ENCODE assay signal across 1 cellular context in genomic region chr12:47963340-47964040, GRCh38.
TF ChIP-seq lines count a peak whose summit lies in the region.

Gene TMEM106C (plus strand): TSS chr12:47963596. CDS start chr12:47964237, 641 bp downstream.

TF ChIP-seq in GM12878, 131 proteins besides CTCF, POLR2A, EP300 and RAD21 (continued from another document):
- TF ChIP-seq BCLAF1 (IDR thresholded peaks at IDR 0.05) (no peak), MYC (IDR thresholded peaks at IDR 0.05; ENCODE audit: insufficient read depth, insufficient read length, insufficient replicate concordance, low read length, severe bottlenecking) (no peak), RAD51 (IDR thresholded peaks at IDR 0.05) (no peak), RELA (IDR thresholded peaks at IDR 0.05; ENCODE audit: borderline replicate concordance, partially characterized antibody) (peak; percentile 64), BRCA1 (IDR thresholded peaks at IDR 0.05; ENCODE audit: low read depth, low read length) (no peak), NBN (IDR thresholded peaks at IDR 0.05) (0 out of 2 replicates have a peak, but pooled peaks have one; percentile 37), TCF3 (IDR thresholded peaks at IDR 0.05; ENCODE audit: borderline replicate concordance, insufficient read depth, low read depth, low read length) (peak; percentile 59; the same call in 1 of the 2 replicates), ZNF207 (IDR thresholded peaks at IDR 0.05; ENCODE audit: borderline replicate concordance) (peak; percentile 40; the same call in 1 of the 2 replicates), ZBED1 (IDR thresholded peaks at IDR 0.05; ENCODE audit: borderline replicate concordance) (no peak), KLF5 (IDR thresholded peaks at IDR 0.05; ENCODE audit: partially characterized antibody) (peak; percentile 85), NR2F1 (conservative IDR thresholded peaks at IDR 0.05) (peak; percentile 63), LARP7 (IDR thresholded peaks at IDR 0.05) (peak; percentile 47; the same call in 1 of the 2 replicates), PAX5 (IDR thresholded peaks at IDR 0.05; ENCODE audit: borderline replicate concordance, low read depth, low read length) (0 out of 2 replicates have a peak, but pooled peaks have one; percentile 9), USF2 (IDR thresholded peaks at IDR 0.05; ENCODE audit: borderline replicate concordance, low read depth, low read length) (no peak), YY1 (IDR thresholded peaks at IDR 0.05; ENCODE audit: low read depth, low read length) (0 out of 2 replicates have a peak, but pooled peaks have one; percentile 56), PKNOX1 (IDR thresholded peaks at IDR 0.05) (peak; percentile 32; the same call in 1 of the 2 replicates), BACH1 (IDR thresholded peaks at IDR 0.05; ENCODE audit: borderline replicate concordance) (no peak), CUX1 (IDR thresholded peaks at IDR 0.05; ENCODE audit: insufficient replicate concordance, low read depth, low read length) (no peak), GATAD2B (conservative IDR thresholded peaks at IDR 0.05; ENCODE audit: low read depth) (peak; percentile 50; the same call in 1 of the 2 replicates)
